Comparison of ENCODE assay signal across 8 cellular contexts in genomic region chr16:21952793-21953540, GRCh38. TPM values are rescaled to one million over a fixed set of nuclear protein-coding genes. Genes with fewer than 3 reads are reported as not detected.
A peak's percentile ranks its signal among the peaks of the same experiment; 100 is the strongest.
DNase-seq lines count a peak whose midpoint lies in the region; ATAC-seq lines count a peak whose summit lies in the region.

UQCRC2 (plus strand) TSS chr16:21953361; CDS start chr16:21953424, 63 bp downstream.

- DNase-seq in COLO829 (ENCODE audit: low spot score), result peak; percentile 98
- DNase-seq in HT-29 (ENCODE audit: low spot score), result peak; percentile 98
- peak; percentile 85 for DNase-seq in NK-92 treated with Interleukin-12 subunit alpha and Interleukin-12 subunit beta, amount 100 ng/mL, for 24 hours (lab: John Stamatoyannopoulos, UW)
- peak; percentile 93 for DNase-seq in activated CD8-positive, alpha-beta memory T cell treated with anti-CD3 and anti-CD28 coated beads for 24 hours
- DNase-seq in effector memory CD4-positive, alpha-beta T cell, result peak; percentile 76 to 85 (median 81)
- DNase-seq in medulla oblongata (ENCODE audit: extremely low spot score), result peak; percentile 96
- DNase-seq in stimulated activated CD4-positive, alpha-beta T cell treated with anti-CD3 and anti-CD28 coated beads, TNF-alpha, amount 100 ng/mL, for 48 hours (ENCODE audit: low read depth in 3 of 3), result peak; percentile 81 to 82 (median 81)

- H3K4me1 ChIP-seq in effector memory CD4-positive, alpha-beta T cell (ENCODE audit: control insufficient read depth, insufficient read depth, low read length, poor library complexity, severe bottlenecking), result peaks cover 26% of the 10 kb centered on the region

- peak within 1 kb of the TSS; percentile 99 for H3K27ac ChIP-seq in effector memory CD4-positive, alpha-beta T cell (ENCODE audit: insufficient read depth, low read length, poor library complexity, severe bottlenecking)

- H3K27me3 ChIP-seq in effector memory CD4-positive, alpha-beta T cell (replicated peaks; ENCODE audit: control insufficient read depth, insufficient read depth, low read length, poor library complexity, severe bottlenecking), result no peaks in the 10 kb centered on the region

- peaks cover 10% of the 10 kb centered on the region for H3K36me3 ChIP-seq in effector memory CD4-positive, alpha-beta T cell (ENCODE audit: control insufficient read depth, insufficient read depth, low read length)

- peak within 1 kb of the TSS; percentile 95 for H3K4me3 ChIP-seq in effector memory CD4-positive, alpha-beta T cell (ENCODE audit: insufficient read depth, low read depth, low read length, poor library complexity, severe bottlenecking)

- ATAC-seq in GM21360 (IDR thresholded peaks at IDR 0.05; ENCODE audit: unreplicated experiment), result peak; percentile 76

- H3K9me3 ChIP-seq in effector memory CD4-positive, alpha-beta T cell (ENCODE audit: control insufficient read depth, low read length), result no peaks in the 10 kb centered on the region

RNA-seq across cellular contexts. Expression of gene UQCRC2, which starts in this region (rescaled TPM):
- 111 and 150 TPM in 2 replicates for total RNA-seq in HT-29 (2014; rRNA removed; shearing (Covaris generic))

Comparison
In these comparisons a context has a peak if more than half of its experiments do, and no peak if none do; other contexts are left out.
1. Peak in every context shown above with its lines: DNase-seq, ATAC-seq, H3K4me3 ChIP-seq and H3K27ac ChIP-seq.